In the genomic region with DNA sequence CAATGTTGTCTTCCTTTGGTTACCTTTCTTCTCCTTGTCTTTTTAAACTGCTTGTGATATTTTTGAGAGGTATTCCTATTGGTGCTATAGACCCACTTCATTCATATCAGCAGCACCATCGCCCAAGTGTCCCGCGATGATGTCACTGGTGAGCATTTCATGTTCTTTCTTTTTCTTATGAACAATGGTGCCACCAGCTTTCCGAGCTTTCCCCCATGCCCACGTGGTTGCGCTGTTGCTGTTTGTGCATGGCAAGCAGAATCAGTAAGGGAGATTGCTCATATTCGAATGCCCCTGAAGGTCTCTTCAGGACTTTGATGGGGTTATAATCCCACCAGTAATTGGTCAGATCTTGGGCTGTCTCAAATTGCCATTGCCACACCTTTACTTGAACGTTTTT, we compare ENCODE assay signal across 1 cellular context.
TF ChIP-seq lines count a peak whose summit lies in the region.

No MANE protein-coding gene starts in this region.

TF ChIP-seq in GM23338, 12 proteins besides CTCF, POLR2A, EP300 and RAD21 (continued from another document):
- TF ChIP-seq, protein P1, sequence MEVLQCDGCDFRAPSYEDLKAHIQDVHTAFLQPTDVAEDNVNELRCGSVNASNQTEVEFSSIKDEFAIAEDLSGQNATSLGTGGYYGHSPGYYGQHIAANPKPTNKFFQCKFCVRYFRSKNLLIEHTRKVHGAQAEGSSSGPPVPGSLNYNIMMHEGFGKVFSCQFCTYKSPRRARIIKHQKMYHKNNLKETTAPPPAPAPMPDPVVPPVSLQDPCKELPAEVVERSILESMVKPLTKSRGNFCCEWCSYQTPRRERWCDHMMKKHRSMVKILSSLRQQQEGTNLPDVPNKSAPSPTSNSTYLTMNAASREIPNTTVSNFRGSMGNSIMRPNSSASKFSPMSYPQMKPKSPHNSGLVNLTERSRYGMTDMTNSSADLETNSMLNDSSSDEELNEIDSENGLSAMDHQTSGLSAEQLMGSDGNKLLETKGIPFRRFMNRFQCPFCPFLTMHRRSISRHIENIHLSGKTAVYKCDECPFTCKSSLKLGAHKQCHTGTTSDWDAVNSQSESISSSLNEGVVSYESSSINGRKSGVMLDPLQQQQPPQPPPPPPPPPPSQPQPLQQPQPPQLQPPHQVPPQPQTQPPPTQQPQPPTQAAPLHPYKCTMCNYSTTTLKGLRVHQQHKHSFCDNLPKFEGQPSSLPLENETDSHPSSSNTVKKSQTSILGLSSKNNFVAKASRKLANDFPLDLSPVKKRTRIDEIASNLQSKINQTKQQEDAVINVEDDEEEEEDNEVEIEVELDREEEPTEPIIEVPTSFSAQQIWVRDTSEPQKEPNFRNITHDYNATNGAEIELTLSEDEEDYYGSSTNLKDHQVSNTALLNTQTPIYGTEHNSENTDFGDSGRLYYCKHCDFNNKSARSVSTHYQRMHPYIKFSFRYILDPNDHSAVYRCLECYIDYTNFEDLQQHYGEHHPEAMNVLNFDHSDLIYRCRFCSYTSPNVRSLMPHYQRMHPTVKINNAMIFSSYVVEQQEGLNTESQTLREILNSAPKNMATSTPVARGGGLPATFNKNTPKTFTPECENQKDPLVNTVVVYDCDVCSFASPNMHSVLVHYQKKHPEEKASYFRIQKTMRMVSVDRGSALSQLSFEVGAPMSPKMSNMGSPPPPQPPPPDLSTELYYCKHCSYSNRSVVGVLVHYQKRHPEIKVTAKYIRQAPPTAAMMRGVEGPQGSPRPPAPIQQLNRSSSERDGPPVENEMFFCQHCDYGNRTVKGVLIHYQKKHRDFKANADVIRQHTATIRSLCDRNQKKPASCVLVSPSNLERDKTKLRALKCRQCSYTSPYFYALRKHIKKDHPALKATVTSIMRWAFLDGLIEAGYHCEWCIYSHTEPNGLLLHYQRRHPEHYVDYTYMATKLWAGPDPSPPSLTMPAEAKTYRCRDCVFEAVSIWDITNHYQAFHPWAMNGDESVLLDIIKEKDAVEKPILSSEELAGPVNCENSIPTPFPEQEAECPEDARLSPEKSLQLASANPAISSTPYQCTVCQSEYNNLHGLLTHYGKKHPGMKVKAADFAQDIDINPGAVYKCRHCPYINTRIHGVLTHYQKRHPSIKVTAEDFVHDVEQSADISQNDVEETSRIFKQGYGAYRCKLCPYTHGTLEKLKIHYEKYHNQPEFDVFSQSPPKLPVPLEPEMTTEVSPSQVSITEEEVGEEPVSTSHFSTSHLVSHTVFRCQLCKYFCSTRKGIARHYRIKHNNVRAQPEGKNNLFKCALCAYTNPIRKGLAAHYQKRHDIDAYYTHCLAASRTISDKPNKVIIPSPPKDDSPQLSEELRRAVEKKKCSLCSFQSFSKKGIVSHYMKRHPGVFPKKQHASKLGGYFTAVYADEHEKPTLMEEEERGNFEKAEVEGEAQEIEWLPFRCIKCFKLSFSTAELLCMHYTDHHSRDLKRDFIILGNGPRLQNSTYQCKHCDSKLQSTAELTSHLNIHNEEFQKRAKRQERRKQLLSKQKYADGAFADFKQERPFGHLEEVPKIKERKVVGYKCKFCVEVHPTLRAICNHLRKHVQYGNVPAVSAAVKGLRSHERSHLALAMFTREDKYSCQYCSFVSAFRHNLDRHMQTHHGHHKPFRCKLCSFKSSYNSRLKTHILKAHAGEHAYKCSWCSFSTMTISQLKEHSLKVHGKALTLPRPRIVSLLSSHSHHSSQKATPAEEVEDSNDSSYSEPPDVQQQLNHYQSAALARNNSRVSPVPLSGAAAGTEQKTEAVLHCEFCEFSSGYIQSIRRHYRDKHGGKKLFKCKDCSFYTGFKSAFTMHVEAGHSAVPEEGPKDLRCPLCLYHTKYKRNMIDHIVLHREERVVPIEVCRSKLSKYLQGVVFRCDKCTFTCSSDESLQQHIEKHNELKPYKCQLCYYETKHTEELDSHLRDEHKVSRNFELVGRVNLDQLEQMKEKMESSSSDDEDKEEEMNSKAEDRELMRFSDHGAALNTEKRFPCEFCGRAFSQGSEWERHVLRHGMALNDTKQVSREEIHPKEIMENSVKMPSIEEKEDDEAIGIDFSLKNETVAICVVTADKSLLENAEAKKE (CRISPR knock-in tag; IDR thresholded peaks at IDR 0.05) = no peak
- TF ChIP-seq EZH2 (IDR thresholded peaks at IDR 0.05; ENCODE audit: low read depth, unreplicated experiment) = no peak
- no peak for TF ChIP-seq ZNF114 (CRISPR knock-in tag; IDR thresholded peaks at IDR 0.05)
- no peak for TF ChIP-seq REST (IDR thresholded peaks at IDR 0.05; ENCODE audit: unreplicated experiment)
- TF ChIP-seq, protein P2, sequence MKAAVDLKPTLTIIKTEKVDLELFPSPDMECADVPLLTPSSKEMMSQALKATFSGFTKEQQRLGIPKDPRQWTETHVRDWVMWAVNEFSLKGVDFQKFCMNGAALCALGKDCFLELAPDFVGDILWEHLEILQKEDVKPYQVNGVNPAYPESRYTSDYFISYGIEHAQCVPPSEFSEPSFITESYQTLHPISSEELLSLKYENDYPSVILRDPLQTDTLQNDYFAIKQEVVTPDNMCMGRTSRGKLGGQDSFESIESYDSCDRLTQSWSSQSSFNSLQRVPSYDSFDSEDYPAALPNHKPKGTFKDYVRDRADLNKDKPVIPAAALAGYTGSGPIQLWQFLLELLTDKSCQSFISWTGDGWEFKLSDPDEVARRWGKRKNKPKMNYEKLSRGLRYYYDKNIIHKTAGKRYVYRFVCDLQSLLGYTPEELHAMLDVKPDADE (IDR thresholded peaks at IDR 0.05) = no peak
- no peak for TF ChIP-seq STAT1 (IDR thresholded peaks at IDR 0.05; ENCODE audit: unreplicated experiment)
- no peak for TF ChIP-seq JUNB (IDR thresholded peaks at IDR 0.05; ENCODE audit: unreplicated experiment)
